In the genomic region with DNA sequence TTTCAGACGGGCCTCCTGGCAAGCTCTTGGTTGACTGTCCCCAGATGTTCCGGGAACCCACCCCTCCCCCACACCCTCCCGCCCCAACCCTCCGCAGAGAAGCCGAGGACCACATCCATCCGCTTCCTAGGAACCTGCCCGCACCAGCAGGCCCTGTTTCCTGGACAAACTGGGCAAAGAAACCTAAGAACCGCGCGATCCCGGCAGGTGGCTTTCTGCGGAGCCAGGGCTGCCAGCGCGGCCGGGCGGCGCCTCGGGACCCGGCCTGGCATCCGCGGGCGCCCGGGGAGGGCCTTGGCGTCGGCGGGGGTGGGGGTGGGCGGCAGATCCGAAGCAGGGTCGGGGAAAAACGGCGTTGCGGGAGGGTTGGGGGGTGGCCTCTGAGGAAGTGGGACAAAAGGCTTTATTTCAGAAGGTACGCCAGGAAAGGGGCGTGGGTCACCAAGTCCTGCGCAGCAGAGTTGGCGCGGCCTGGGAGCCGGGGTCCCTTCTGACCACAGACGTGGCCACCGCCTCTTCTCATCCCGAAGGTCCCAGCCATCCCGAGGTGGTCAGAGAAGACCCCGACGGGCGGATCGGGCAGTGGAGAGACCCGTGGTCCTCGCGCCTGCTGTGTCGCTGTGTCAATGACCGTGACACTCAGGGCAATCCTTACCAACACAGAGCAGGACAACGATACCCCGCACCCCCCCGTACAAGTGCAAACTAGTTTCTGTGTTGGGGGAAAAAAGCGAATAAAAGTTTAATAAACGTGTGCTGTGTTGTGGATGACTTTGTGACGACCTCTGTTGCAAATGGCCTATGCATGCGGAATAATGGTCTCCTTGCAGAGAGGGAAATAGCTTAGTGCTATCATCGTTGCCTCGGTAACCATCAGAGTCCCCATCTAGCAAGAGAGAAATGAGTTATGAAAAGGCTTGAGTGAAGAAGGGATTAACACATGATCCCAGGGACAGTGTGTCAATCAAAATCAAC, we compare ENCODE assay signal across 9 cellular contexts. TPM values are rescaled to one million over a fixed set of nuclear protein-coding genes. Genes with fewer than 3 reads are reported as not detected.
DNase-seq lines count a peak whose midpoint lies in the region; ATAC-seq and TF ChIP-seq lines count a peak whose summit lies in the region.
"Had no signal": no experiment of that assay in that cellular context is flagged by ENCODE, and none has a peak within 500 bp of the region (broad histone marks: within the 10 kb centered on the region; RNA-seq: fewer than 3 reads in every experiment).

No MANE protein-coding gene starts in this region.

- intact Hi-C loops in activated CD4-positive, alpha-beta T cell treated with anti-CD3 and anti-CD28 coated beads for 36 hours (cut with DNase I, micrococcal nuclease) = loop anchor here in 1 of 2 experiments (1.0 kb wide), 1 partner anchor 10 kb away; no protein-coding TSS in a partner anchor

- POLR2A ChIA-PET in activated CD4-positive, alpha-beta T cell treated with anti-CD3 and anti-CD28 coated beads for 36 hours (lab: Charles Lee) = interaction anchor here (0.5 to 0.6 kb wide), 2 partner anchors 217 to 981 kb away, joined by 3 to 4 read pairs; no protein-coding TSS in a partner anchor

- H3K9me3 Mint-ChIP-seq in activated CD4-positive, alpha-beta T cell treated with anti-CD3 and anti-CD28 coated beads for 36 hours (ENCODE audit: low read depth) = no peaks in the 10 kb centered on the region

- no peaks in the 10 kb centered on the region for H3K4me1 ChIP-seq in RWPE2 (ENCODE audit: insufficient read depth, poor library complexity, severe bottlenecking)

- peaks cover 61% of the 10 kb centered on the region for H3K27me3 Mint-ChIP-seq in activated CD4-positive, alpha-beta T cell treated with anti-CD3 and anti-CD28 coated beads for 36 hours

- H3K4me3 Mint-ChIP-seq in activated CD4-positive, alpha-beta T cell treated with anti-CD3 and anti-CD28 coated beads for 36 hours = peak overlapping the region; percentile 26

- TF ChIP-seq CTCF in RWPE2 (IDR thresholded peaks at IDR 0.05; ENCODE audit: poor library complexity, severe bottlenecking) (no peak), retinal pigment epithelial cell (conservative IDR thresholded peaks at IDR 0.05; ENCODE audit: low read depth, low read length) (no peak)

- no peaks in the 10 kb centered on the region for H3K36me3 Mint-ChIP-seq in activated CD4-positive, alpha-beta T cell treated with anti-CD3 and anti-CD28 coated beads for 36 hours (ENCODE audit: low read depth)

- H3K4me3 ChIP-seq in RWPE2 (ENCODE audit: severe bottlenecking) (no peak overlapping the region), retinal pigment epithelial cell (ENCODE audit: low read length) (peak overlapping the region; percentile 33)

- no peak overlapping the region for H3K27ac ChIP-seq in RWPE2 (ENCODE audit: poor library complexity, severe bottlenecking)
- H3K27ac ChIP-seq: neutrophil had no signal

- H3K4me1 Mint-ChIP-seq in activated CD4-positive, alpha-beta T cell treated with anti-CD3 and anti-CD28 coated beads for 36 hours = peaks cover 26% of the 10 kb centered on the region

- peak overlapping the region; percentile 9 for H3K27ac Mint-ChIP-seq in activated CD4-positive, alpha-beta T cell treated with anti-CD3 and anti-CD28 coated beads for 36 hours

- no peak for ATAC-seq in activated CD4-positive, alpha-beta T cell treated with anti-CD3 and anti-CD28 coated beads for 36 hours
- 0 out of 3 replicates have a peak, but pooled peaks have one; percentile 19 for ATAC-seq in RWPE2 (ENCODE audit: low read depth)

- no peaks in the 10 kb centered on the region for H3K36me3 ChIP-seq in RWPE2 (ENCODE audit: low read depth)
- H3K36me3 ChIP-seq: neutrophil had no signal

- CTCF ChIA-PET in activated CD4-positive, alpha-beta T cell treated with anti-CD3 and anti-CD28 coated beads for 36 hours (lab: Charles Lee) = no interaction called here

- no peaks in the 10 kb centered on the region for H3K9me3 ChIP-seq in RWPE2 (ENCODE audit: severe bottlenecking)
- H3K9me3 ChIP-seq: neutrophil had no signal

- peak; percentile 36 for DNase-seq in activated CD4-positive, alpha-beta T cell treated with anti-CD3 and anti-CD28 coated beads for 36 hours
- no peak for DNase-seq in activated CD4-positive, alpha-beta T cell treated with anti-CD3 and anti-CD28 coated beads, Interleukin-2, amount 50 U/mL, for 4 hours
- no peak for DNase-seq in RWPE2 (ENCODE audit: low spot score)
- DNase-seq in glomerular visceral epithelial cell (ENCODE audit: extremely low spot score) = peak; percentile 45
- peak; percentile 69 for DNase-seq in retinal pigment epithelial cell (ENCODE audit: low read depth)
- no peak for DNase-seq in SIG-M5 (lab: John Stamatoyannopoulos, UW)
- DNase-seq in dedifferentiated amniotic fluid mesenchymal stem cell (ENCODE audit: extremely low spot score) = no peak
- no peak for DNase-seq in foreskin melanocyte

- peaks cover 53% of the 10 kb centered on the region for H3K27me3 ChIP-seq in RWPE2 (ENCODE audit: insufficient read depth, poor library complexity, severe bottlenecking)

RNA-seq across cellular contexts. Expression of gene GATA3, which starts 19.5 kb away (rescaled TPM):
- total RNA-seq in activated CD4-positive, alpha-beta T cell treated with anti-CD3 and anti-CD28 coated beads for 36 hours = 10 to 100 TPM; 23.5 to 30.2 TPM

Comparison
In these comparisons a context has a peak if more than half of its experiments do, and no peak if none do; other contexts are left out.
1. DNase-seq: peak in activated CD4-positive, alpha-beta T cell treated with anti-CD3 and anti-CD28 coated beads for 36 hours (single experiment), glomerular visceral epithelial cell (single experiment) and retinal pigment epithelial cell (single experiment); none in activated CD4-positive, alpha-beta T cell treated with anti-CD3 and anti-CD28 coated beads, Interleukin-2, amount 50 U/mL, for 4 hours (0 of 2), RWPE2 (single experiment), SIG-M5 (single experiment), dedifferentiated amniotic fluid mesenchymal stem cell (single experiment) and foreskin melanocyte (single experiment).